Comparison of ENCODE assay signal across 14 cellular contexts in the genomic region with DNA sequence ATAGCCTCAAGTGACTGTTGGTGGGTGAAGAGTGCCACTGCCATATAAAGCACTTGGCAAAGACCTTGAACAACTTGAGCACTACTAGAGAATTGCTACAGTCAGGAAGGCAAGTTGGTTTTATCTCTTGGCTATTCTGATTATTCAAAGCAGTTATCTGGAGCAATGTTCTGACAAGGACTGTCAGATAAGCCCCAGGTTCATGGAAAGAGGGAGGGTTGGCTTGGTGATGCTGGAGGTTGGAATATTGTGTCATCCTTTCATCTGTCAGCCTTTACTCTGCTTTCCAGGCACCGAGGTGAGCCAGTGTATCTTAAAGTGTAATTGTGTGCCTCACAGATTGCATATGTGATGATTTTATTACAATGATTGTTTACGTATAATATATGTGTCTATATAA.
DNase-seq lines count a peak whose midpoint lies in the region; ATAC-seq and TF ChIP-seq lines count a peak whose summit lies in the region.
"Had no signal": no experiment of that assay in that cellular context is flagged by ENCODE, and none has a peak within 500 bp of the region (broad histone marks: within the 10 kb centered on the region; RNA-seq: fewer than 3 reads in every experiment).

No MANE protein-coding gene starts in this region.

- peak; percentile 36 for ATAC-seq in Right ventricle myocardium superior (ENCODE audit: poor library complexity)
- peak; percentile 70 to 92 for ATAC-seq in left cardiac atrium
- ATAC-seq in activated CD8-positive, alpha-beta memory T cell treated with anti-CD3 and anti-CD28 coated beads, Interleukin-2, amount 10 ng/mL, durations not matched to agents 7 days and 5 days: no peak
- ATAC-seq: HepG2 had no signal

- H3K9me2 ChIP-seq in OCI-LY1 (ENCODE audit: low read depth, low read length): no peaks in the 10 kb centered on the region

- no peaks in the 10 kb centered on the region for H3K36me3 ChIP-seq in right atrium auricular region
- H3K36me3 ChIP-seq in OCI-LY1 (ENCODE audit: insufficient read depth, low read length): no peaks in the 10 kb centered on the region
- H3K36me3 ChIP-seq: HAP-1 had no signal

- TF ChIP-seq CTCF in right atrium auricular region (IDR thresholded peaks at IDR 0.05): no peak
- no peak for TF ChIP-seq CTCF in OCI-LY1 (IDR thresholded peaks at IDR 0.05; ENCODE audit: low read length)

- intact Hi-C loops in Right ventricle myocardium superior (cut with DNase I) (no loop called here), left cardiac atrium (cut with DNase I) (no loop called here)

- CTCF ChIA-PET in activated CD8-positive, alpha-beta memory T cell treated with anti-CD3 and anti-CD28 coated beads, Interleukin-2, amount 10 ng/mL, durations not matched to agents 7 days and 5 days (lab: Charles Lee): no interaction called here

- H3K4me3 ChIP-seq in right atrium auricular region (no peak overlapping the region), OCI-LY1 (ENCODE audit: low read depth, low read length, poor library complexity, severe bottlenecking) (no peak overlapping the region)
- H3K4me3 ChIP-seq: HAP-1 had no signal

- peaks cover 2% of the 10 kb centered on the region for H3K9me3 Mint-ChIP-seq in activated CD8-positive, alpha-beta memory T cell treated with anti-CD3 and anti-CD28 coated beads, Interleukin-2, amount 10 ng/mL, durations not matched to agents 7 days and 5 days (ENCODE audit: low read depth)
- H3K9me3 Mint-ChIP-seq: CD4-positive, alpha-beta T cell had no signal

- no peaks in the 10 kb centered on the region for H3K9me3 ChIP-seq in right atrium auricular region
- no peaks in the 10 kb centered on the region for H3K9me3 ChIP-seq in OCI-LY1 (ENCODE audit: low read length)
- H3K9me3 ChIP-seq: HAP-1 had no signal

- no peak overlapping the region for H2AFZ ChIP-seq in OCI-LY1 (ENCODE audit: low read length)

- no peak overlapping the region for H3K27ac ChIP-seq in right atrium auricular region
- H3K27ac ChIP-seq in OCI-LY1 (ENCODE audit: low read depth, low read length, poor library complexity, severe bottlenecking): peak overlapping the region; percentile 17

- no peak overlapping the region for H3K27ac Mint-ChIP-seq in activated CD8-positive, alpha-beta memory T cell treated with anti-CD3 and anti-CD28 coated beads, Interleukin-2, amount 10 ng/mL, durations not matched to agents 7 days and 5 days
- H3K27ac Mint-ChIP-seq: B cell; CD4-positive, alpha-beta T cell had no signal

- no peak overlapping the region for H3K9ac ChIP-seq in OCI-LY1 (ENCODE audit: low read length)

- no peaks in the 10 kb centered on the region for H4K20me1 ChIP-seq in OCI-LY1 (ENCODE audit: insufficient read depth, low read length)

- H3K4me1 ChIP-seq in right atrium auricular region (peaks cover 0 to 23% of the 10 kb centered on the region in 2 donors), OCI-LY1 (ENCODE audit: insufficient read depth, low read length, severe bottlenecking) (peaks cover 78% of the 10 kb centered on the region)

- H3K27me3 ChIP-seq in right atrium auricular region (no peaks in the 10 kb centered on the region), OCI-LY1 (ENCODE audit: insufficient read depth, low read length) (no peaks in the 10 kb centered on the region)

- no peak overlapping the region for H3K4me2 ChIP-seq in OCI-LY1 (ENCODE audit: low read length)

- no peaks in the 10 kb centered on the region for H3K36me3 Mint-ChIP-seq in activated CD8-positive, alpha-beta memory T cell treated with anti-CD3 and anti-CD28 coated beads, Interleukin-2, amount 10 ng/mL, durations not matched to agents 7 days and 5 days

- H3K27me3 Mint-ChIP-seq in activated CD8-positive, alpha-beta memory T cell treated with anti-CD3 and anti-CD28 coated beads, Interleukin-2, amount 10 ng/mL, durations not matched to agents 7 days and 5 days: no peaks in the 10 kb centered on the region
- H3K27me3 Mint-ChIP-seq: B cell; CD4-positive, alpha-beta T cell had no signal

- no peaks in the 10 kb centered on the region for H3K79me2 ChIP-seq in OCI-LY1 (ENCODE audit: insufficient read depth, low read length)

- no peak overlapping the region for H3K4me3 Mint-ChIP-seq in activated CD8-positive, alpha-beta memory T cell treated with anti-CD3 and anti-CD28 coated beads, Interleukin-2, amount 10 ng/mL, durations not matched to agents 7 days and 5 days
- H3K4me3 Mint-ChIP-seq: B cell; CD4-positive, alpha-beta T cell had no signal

- no peak for DNase-seq in Right ventricle myocardium superior
- no peak for DNase-seq in right atrium auricular region (ENCODE audit: low spot score)
- DNase-seq in left cardiac atrium: no peak
- no peak for DNase-seq in NCI-H446 (lab: John Stamatoyannopoulos, UW)
- no peak for DNase-seq in NCI-H1105 (lab: John Stamatoyannopoulos, UW)
- no peak for DNase-seq in activated CD8-positive, alpha-beta memory T cell treated with anti-CD3 and anti-CD28 coated beads, Interleukin-2, amount 10 ng/mL, durations not matched to agents 7 days and 5 days
- DNase-seq: C1 segment of cervical spinal cord; Calu3; CD4-positive, alpha-beta T cell; DMS 273 treated with DMSO at 0.1 percent for 48 hours had no signal

- H3K4me1 Mint-ChIP-seq in activated CD8-positive, alpha-beta memory T cell treated with anti-CD3 and anti-CD28 coated beads, Interleukin-2, amount 10 ng/mL, durations not matched to agents 7 days and 5 days: no peaks in the 10 kb centered on the region

- H3F3A ChIP-seq in OCI-LY1 (ENCODE audit: insufficient read depth, low read length): no peaks in the 10 kb centered on the region
